ENCODE assay signal across 17 cellular contexts in genomic region chr4:3241905-3242304, GRCh38. TPM values are rescaled to one million over a fixed set of nuclear protein-coding genes. Genes with fewer than 3 reads are reported as not detected.
DNase-seq lines count a peak whose midpoint lies in the region; ATAC-seq and TF ChIP-seq lines count a peak whose summit lies in the region.
"Had no signal": no experiment of that assay in that cellular context is flagged by ENCODE, and none has a peak within 500 bp of the region (broad histone marks: within the 10 kb centered on the region; RNA-seq: fewer than 3 reads in every experiment).

No MANE protein-coding gene starts in this region.

- peak; percentile 35 for DNase-seq in HFF-Myc (ENCODE audit: extremely low read depth, low read depth)
- DNase-seq in choroid plexus epithelial cell (ENCODE audit: low read depth): peak; percentile 82
- peak; percentile 80 for DNase-seq in iris pigment epithelial cell (ENCODE audit: low read depth)
- peak; percentile 45 for DNase-seq in testis
- no peak for DNase-seq in NCI-H2107 treated with DMSO at 0.1 percent for 48 hours (lab: John Stamatoyannopoulos, UW; ENCODE audit: unreplicated experiment)
- DNase-seq in activated naive CD4-positive, alpha-beta T cell treated with anti-CD3 and anti-CD28 coated beads, Interleukin-2, amount 50 U/mL, for 72 hours (ENCODE audit: low spot score in 2 of 2): no peak
- DNase-seq: activated CD4-positive, alpha-beta T cell treated with anti-CD3 and anti-CD28 coated beads for 48 hours; CD4-positive, alpha-beta memory T cell; erythroblast; mammary epithelial cell; MV-4-11; stimulated activated naive CD4-positive, alpha-beta T cell; T-helper 1 cell had no signal

- TF ChIP-seq POLR2A in testis (IDR thresholded peaks at IDR 0.05): no peak

- H3K27ac Mint-ChIP-seq in activated naive CD4-positive, alpha-beta T cell treated with anti-CD3 and anti-CD28 coated beads, Interleukin-2, amount 50 U/mL, for 72 hours: peak overlapping the region in 1 of 2 donors; percentile 41
- H3K27ac Mint-ChIP-seq: IgD-negative memory B cell had no signal

- no peak overlapping the region for H3K4me3 ChIP-seq in HFF-Myc (replicated peaks; ENCODE audit: low read depth, low read length)
- no peak overlapping the region for H3K4me3 ChIP-seq in choroid plexus epithelial cell (ENCODE audit: low read depth, low read length)
- H3K4me3 ChIP-seq in testis: no peak overlapping the region
- H3K4me3 ChIP-seq: smooth muscle cell, vagina had no signal

- WGBS in testis, 2 donors: 56 to 68% methylated on average over 11 of the region's 11 CpGs

- H3K27ac ChIP-seq in testis: no peak overlapping the region
- H3K27ac ChIP-seq: vagina had no signal

- intact Hi-C loops in testis (cut with DNase I; ENCODE audit: low total_unique reads): no loop called here

- no peak for TF ChIP-seq CTCF in HFF-Myc (IDR thresholded peaks at IDR 0.05; ENCODE audit: low read depth, low read length, missing control alignments)
- TF ChIP-seq CTCF in choroid plexus epithelial cell (conservative IDR thresholded peaks at IDR 0.05; ENCODE audit: low read depth, low read length): no peak
- TF ChIP-seq CTCF in testis (IDR thresholded peaks at IDR 0.05): no peak

- H3K36me3 Mint-ChIP-seq in activated naive CD4-positive, alpha-beta T cell treated with anti-CD3 and anti-CD28 coated beads, Interleukin-2, amount 50 U/mL, for 72 hours: no peaks in the 10 kb centered on the region

- H3K9me3 ChIP-seq in testis: no peaks in the 10 kb centered on the region
- H3K9me3 ChIP-seq: vagina had no signal

- no peaks in the 10 kb centered on the region for H3K27me3 ChIP-seq in testis
- H3K27me3 ChIP-seq: vagina had no signal

- no peak for ATAC-seq in GM19452 (IDR thresholded peaks at IDR 0.05; ENCODE audit: unreplicated experiment)
- ATAC-seq in activated naive CD4-positive, alpha-beta T cell treated with anti-CD3 and anti-CD28 coated beads, Interleukin-2, amount 50 U/mL, for 72 hours: no peak

- no peaks in the 10 kb centered on the region for H3K9me3 Mint-ChIP-seq in activated naive CD4-positive, alpha-beta T cell treated with anti-CD3 and anti-CD28 coated beads, Interleukin-2, amount 50 U/mL, for 72 hours
- H3K9me3 Mint-ChIP-seq: CD4-positive, alpha-beta memory T cell; IgD-negative memory B cell had no signal

- H3K4me1 ChIP-seq in testis: no peaks in the 10 kb centered on the region

- H3K36me3 ChIP-seq in testis (ENCODE audit: low read depth, missing control alignments): no peaks in the 10 kb centered on the region

RNA-seq across cellular contexts. Expression of gene MSANTD1, which starts 7.1 kb away (rescaled TPM):
- 10 to 100 TPM; 10.1 to 10.3 TPM for total RNA-seq in testis
- polyA plus RNA-seq in testis (ENCODE audit: insufficient read depth, low read depth, low replicate concordance): 3.6 TPM
- 1 to 10 TPM in 1 of 2 donors, under 1 TPM in 1; 0.48 to 1.6 TPM for total RNA-seq in activated naive CD4-positive, alpha-beta T cell treated with anti-CD3 and anti-CD28 coated beads, Interleukin-2, amount 50 U/mL, for 72 hours
- polyA plus RNA-seq: IgD-negative memory B cell had no signal

RNA-seq across cellular contexts. Expression of gene RGS12, which starts 50.9 kb away (rescaled TPM):
- 10 to 100 TPM; 39.0 to 68.2 TPM for total RNA-seq in testis
- 25.0 TPM for polyA plus RNA-seq in testis (ENCODE audit: insufficient read depth, low read depth, low replicate concordance)
- total RNA-seq in activated naive CD4-positive, alpha-beta T cell treated with anti-CD3 and anti-CD28 coated beads, Interleukin-2, amount 50 U/mL, for 72 hours: 10 to 100 TPM in 1 of 2 donors, 1 to 10 TPM in 1; 5.3 to 15.6 TPM

Comparison
In these comparisons a context has a peak if more than half of its experiments do, and no peak if none do; other contexts are left out.
1. DNase-seq: peak in HFF-Myc (single experiment), choroid plexus epithelial cell (single experiment), iris pigment epithelial cell (single experiment) and testis (single experiment); none in NCI-H2107 treated with DMSO at 0.1 percent for 48 hours (single experiment) and activated naive CD4-positive, alpha-beta T cell treated with anti-CD3 and anti-CD28 coated beads, Interleukin-2, amount 50 U/mL, for 72 hours (0 of 2).
2. RNA of gene MSANTD1, which starts 7.1 kb away (total RNA-seq): 10.1 to 10.3 TPM in testis; 0.48 to 1.6 TPM in activated naive CD4-positive, alpha-beta T cell treated with anti-CD3 and anti-CD28 coated beads, Interleukin-2, amount 50 U/mL, for 72 hours; every median in the first group is over 4 times any median in the second.